In genomic region chr20:12847862-12848261, GRCh38 we compare ENCODE assay signal across 1 cellular context.
TF ChIP-seq lines count a peak whose summit lies in the region.

No MANE protein-coding gene starts in this region.

TF ChIP-seq in SK-N-SH treated with all-trans-retinoic acid at 6 μM for 48 hours, 23 proteins besides CTCF, POLR2A, EP300 and RAD21 (continued from another document):
- TF ChIP-seq SNAI2 (CRISPR knock-in tag; IDR thresholded peaks at IDR 0.05) (no peak), ZNF8 (CRISPR knock-in tag; IDR thresholded peaks at IDR 0.05) (no peak), ZFP30 (CRISPR knock-in tag; IDR thresholded peaks at IDR 0.05) (no peak)
